Comparison of ENCODE assay signal across 1 cellular context in genomic region chr14:99579077-99579836, GRCh38.
TF ChIP-seq lines count a peak whose summit lies in the region.

No MANE protein-coding gene starts in this region.

TF ChIP-seq in IMR-90, 13 proteins besides CTCF, POLR2A, EP300 and RAD21 (continued from another document):
- TF ChIP-seq USF2 (IDR thresholded peaks at IDR 0.05; ENCODE audit: low read depth, low read length) (no peak), NFE2L2 (IDR thresholded peaks at IDR 0.05; ENCODE audit: low read depth, low read length) (no peak), MAFK (IDR thresholded peaks at IDR 0.05; ENCODE audit: low read depth, low read length) (no peak), BHLHE40 (IDR thresholded peaks at IDR 0.05; ENCODE audit: low read depth, low read length) (no peak), MXI1 (IDR thresholded peaks at IDR 0.05; ENCODE audit: borderline replicate concordance, low read depth, low read length) (no peak), FOS (IDR thresholded peaks at IDR 0.05; ENCODE audit: low read depth, low read length) (no peak), CEBPB (IDR thresholded peaks at IDR 0.05; ENCODE audit: low read depth, low read length) (no peak), MAZ (IDR thresholded peaks at IDR 0.05; ENCODE audit: borderline replicate concordance, low read depth, low read length) (no peak), ELK1 (IDR thresholded peaks at IDR 0.05; ENCODE audit: borderline replicate concordance, low read depth, low read length) (no peak), SMC3 (IDR thresholded peaks at IDR 0.05; ENCODE audit: low read depth, low read length) (no peak), RFX5 (IDR thresholded peaks at IDR 0.05; ENCODE audit: low read depth, low read length) (no peak)
